Comparison of ENCODE assay signal across 2 cellular contexts in the genomic region with DNA sequence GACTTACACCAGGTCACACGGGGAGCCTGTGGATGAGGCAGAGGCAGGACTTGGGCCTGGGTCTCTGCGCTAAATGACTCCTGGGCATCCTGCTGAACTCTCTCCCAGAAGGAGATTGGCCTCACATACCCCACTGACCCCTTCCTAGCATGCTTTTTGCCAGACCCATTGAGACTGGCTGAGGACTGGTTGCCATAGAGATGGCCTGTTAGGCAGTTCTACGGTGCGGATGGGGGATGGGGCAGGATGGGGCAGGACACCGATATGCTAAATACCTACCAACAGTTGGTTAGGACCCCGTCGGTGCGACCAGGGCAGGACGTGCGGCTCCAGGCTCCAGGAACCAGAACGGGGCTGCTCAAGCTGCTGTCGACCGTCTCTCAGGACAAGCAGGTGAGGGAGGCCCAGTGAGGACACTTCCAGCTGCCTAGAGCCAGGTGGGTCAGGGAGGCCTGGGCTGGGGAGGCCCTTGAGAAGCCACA.
TF ChIP-seq lines count a peak whose summit lies in the region.

TSS of gene TSGA10IP (plus strand) at position 51 of the 482 bp plus-strand sequence. CDS start at position 247, 196 bp downstream.

TF ChIP-seq in HepG2, 621 proteins besides CTCF, POLR2A, EP300 and RAD21:
- TF ChIP-seq ZNF546 (CRISPR knock-in tag; conservative IDR thresholded peaks at IDR 0.05) (no peak), ZNF451 (CRISPR knock-in tag; IDR thresholded peaks at IDR 0.05) (no peak), ZBTB42 (CRISPR knock-in tag; IDR thresholded peaks at IDR 0.05) (no peak), ELF1 (CRISPR knock-in tag; IDR thresholded peaks at IDR 0.05) (no peak), E2F5 (CRISPR knock-in tag; conservative IDR thresholded peaks at IDR 0.05) (no peak), XRCC5 (optimal IDR thresholded peaks at IDR 0.05; ENCODE audit: low read length) (no peak), ZBTB46 (CRISPR knock-in tag; IDR thresholded peaks at IDR 0.05; ENCODE audit: borderline replicate concordance) (no peak), ZNF335 (CRISPR knock-in tag; IDR thresholded peaks at IDR 0.05) (no peak), TGIF2 (CRISPR knock-in tag; IDR thresholded peaks at IDR 0.05) (no peak)
- TF ChIP-seq, protein P1, sequence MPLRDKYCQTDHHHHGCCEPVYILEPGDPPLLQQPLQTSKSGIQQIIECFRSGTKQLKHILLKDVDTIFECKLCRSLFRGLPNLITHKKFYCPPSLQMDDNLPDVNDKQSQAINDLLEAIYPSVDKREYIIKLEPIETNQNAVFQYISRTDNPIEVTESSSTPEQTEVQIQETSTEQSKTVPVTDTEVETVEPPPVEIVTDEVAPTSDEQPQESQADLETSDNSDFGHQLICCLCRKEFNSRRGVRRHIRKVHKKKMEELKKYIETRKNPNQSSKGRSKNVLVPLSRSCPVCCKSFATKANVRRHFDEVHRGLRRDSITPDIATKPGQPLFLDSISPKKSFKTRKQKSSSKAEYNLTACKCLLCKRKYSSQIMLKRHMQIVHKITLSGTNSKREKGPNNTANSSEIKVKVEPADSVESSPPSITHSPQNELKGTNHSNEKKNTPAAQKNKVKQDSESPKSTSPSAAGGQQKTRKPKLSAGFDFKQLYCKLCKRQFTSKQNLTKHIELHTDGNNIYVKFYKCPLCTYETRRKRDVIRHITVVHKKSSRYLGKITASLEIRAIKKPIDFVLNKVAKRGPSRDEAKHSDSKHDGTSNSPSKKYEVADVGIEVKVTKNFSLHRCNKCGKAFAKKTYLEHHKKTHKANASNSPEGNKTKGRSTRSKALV (CRISPR knock-in tag; IDR thresholded peaks at IDR 0.05): no peak
- TF ChIP-seq, protein P2, sequence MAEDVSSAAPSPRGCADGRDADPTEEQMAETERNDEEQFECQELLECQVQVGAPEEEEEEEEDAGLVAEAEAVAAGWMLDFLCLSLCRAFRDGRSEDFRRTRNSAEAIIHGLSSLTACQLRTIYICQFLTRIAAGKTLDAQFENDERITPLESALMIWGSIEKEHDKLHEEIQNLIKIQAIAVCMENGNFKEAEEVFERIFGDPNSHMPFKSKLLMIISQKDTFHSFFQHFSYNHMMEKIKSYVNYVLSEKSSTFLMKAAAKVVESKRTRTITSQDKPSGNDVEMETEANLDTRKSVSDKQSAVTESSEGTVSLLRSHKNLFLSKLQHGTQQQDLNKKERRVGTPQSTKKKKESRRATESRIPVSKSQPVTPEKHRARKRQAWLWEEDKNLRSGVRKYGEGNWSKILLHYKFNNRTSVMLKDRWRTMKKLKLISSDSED (CRISPR knock-in tag; IDR thresholded peaks at IDR 0.05): no peak
- TF ChIP-seq, protein P3, sequence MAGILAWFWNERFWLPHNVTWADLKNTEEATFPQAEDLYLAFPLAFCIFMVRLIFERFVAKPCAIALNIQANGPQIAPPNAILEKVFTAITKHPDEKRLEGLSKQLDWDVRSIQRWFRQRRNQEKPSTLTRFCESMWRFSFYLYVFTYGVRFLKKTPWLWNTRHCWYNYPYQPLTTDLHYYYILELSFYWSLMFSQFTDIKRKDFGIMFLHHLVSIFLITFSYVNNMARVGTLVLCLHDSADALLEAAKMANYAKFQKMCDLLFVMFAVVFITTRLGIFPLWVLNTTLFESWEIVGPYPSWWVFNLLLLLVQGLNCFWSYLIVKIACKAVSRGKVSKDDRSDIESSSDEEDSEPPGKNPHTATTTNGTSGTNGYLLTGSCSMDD (CRISPR knock-in tag; IDR thresholded peaks at IDR 0.05): no peak
- TF ChIP-seq, protein P4, sequence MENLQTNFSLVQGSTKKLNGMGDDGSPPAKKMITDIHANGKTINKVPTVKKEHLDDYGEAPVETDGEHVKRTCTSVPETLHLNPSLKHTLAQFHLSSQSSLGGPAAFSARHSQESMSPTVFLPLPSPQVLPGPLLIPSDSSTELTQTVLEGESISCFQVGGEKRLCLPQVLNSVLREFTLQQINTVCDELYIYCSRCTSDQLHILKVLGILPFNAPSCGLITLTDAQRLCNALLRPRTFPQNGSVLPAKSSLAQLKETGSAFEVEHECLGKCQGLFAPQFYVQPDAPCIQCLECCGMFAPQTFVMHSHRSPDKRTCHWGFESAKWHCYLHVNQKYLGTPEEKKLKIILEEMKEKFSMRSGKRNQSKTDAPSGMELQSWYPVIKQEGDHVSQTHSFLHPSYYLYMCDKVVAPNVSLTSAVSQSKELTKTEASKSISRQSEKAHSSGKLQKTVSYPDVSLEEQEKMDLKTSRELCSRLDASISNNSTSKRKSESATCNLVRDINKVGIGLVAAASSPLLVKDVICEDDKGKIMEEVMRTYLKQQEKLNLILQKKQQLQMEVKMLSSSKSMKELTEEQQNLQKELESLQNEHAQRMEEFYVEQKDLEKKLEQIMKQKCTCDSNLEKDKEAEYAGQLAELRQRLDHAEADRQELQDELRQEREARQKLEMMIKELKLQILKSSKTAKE (CRISPR knock-in tag; IDR thresholded peaks at IDR 0.05; ENCODE audit: borderline replicate concordance): no peak
- TF ChIP-seq, protein P5, sequence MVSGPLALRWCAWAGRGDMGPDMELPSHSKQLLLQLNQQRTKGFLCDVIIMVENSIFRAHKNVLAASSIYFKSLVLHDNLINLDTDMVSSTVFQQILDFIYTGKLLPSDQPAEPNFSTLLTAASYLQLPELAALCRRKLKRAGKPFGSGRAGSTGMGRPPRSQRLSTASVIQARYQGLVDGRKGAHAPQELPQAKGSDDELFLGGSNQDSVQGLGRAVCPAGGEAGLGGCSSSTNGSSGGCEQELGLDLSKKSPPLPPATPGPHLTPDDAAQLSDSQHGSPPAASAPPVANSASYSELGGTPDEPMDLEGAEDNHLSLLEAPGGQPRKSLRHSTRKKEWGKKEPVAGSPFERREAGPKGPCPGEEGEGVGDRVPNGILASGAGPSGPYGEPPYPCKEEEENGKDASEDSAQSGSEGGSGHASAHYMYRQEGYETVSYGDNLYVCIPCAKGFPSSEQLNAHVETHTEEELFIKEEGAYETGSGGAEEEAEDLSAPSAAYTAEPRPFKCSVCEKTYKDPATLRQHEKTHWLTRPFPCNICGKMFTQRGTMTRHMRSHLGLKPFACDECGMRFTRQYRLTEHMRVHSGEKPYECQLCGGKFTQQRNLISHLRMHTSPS (CRISPR knock-in tag; IDR thresholded peaks at IDR 0.05; ENCODE audit: low read depth): no peak

TF ChIP-seq in SK-N-SH treated with all-trans-retinoic acid at 6 μM for 48 hours, 23 proteins besides CTCF, POLR2A, EP300 and RAD21:
- TF ChIP-seq RARB (CRISPR knock-in tag; IDR thresholded peaks at IDR 0.05) (no peak), ZFP30 (CRISPR knock-in tag; IDR thresholded peaks at IDR 0.05) (no peak), TCF4 (CRISPR knock-in tag; IDR thresholded peaks at IDR 0.05; ENCODE audit: borderline replicate concordance) (no peak)
- TF ChIP-seq, protein P6, sequence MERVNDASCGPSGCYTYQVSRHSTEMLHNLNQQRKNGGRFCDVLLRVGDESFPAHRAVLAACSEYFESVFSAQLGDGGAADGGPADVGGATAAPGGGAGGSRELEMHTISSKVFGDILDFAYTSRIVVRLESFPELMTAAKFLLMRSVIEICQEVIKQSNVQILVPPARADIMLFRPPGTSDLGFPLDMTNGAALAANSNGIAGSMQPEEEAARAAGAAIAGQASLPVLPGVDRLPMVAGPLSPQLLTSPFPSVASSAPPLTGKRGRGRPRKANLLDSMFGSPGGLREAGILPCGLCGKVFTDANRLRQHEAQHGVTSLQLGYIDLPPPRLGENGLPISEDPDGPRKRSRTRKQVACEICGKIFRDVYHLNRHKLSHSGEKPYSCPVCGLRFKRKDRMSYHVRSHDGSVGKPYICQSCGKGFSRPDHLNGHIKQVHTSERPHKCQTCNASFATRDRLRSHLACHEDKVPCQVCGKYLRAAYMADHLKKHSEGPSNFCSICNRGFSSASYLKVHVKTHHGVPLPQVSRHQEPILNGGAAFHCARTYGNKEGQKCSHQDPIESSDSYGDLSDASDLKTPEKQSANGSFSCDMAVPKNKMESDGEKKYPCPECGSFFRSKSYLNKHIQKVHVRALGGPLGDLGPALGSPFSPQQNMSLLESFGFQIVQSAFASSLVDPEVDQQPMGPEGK (CRISPR knock-in tag; IDR thresholded peaks at IDR 0.05; ENCODE audit: borderline replicate concordance): no peak
